Comparison of ENCODE assay signal across 9 cellular contexts in the genomic region with DNA sequence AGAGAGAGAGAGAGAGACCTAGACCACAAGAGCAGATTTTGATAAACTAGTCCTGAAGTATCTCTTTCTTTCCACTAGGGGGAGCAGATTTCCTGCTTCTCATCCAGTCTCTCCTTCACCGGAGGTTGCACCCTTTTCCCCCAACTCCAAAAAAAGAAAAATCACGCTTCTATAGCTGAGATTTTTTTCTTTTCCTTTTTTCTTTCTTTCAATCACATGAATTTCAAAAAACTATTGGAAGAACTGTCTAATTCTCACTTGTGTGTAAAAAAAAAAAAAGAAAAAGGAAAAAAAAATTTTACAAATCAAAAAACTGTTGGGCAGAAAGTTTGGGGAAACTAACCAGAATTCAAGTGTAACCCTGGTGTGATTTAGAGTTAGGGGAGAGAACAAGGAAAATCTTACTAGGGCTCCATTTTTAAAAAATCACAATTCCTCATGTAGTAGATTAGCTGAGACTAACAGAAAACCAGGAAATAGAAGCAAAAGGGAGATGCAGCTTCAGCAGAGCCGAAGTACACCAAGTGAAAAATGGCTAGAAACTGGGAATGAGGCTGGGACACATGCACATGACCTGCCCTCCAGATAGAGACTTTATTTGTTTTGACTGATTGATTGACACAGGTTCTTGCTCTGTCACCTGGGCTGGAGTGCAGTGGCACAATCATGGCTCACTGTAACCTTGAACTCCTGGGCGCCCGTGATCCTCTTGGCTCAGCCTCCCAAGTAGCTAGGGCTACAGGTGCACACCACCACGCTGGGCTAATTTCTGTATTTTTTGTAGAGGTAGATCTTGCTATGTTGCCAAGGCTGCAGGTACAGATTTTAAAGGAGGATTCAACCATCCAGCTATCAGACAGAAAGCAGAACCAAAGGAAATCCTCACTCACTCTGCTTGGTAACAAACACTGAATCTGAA. TPM values are rescaled to one million over a fixed set of nuclear protein-coding genes. Genes with fewer than 3 reads are reported as not detected.
A peak's percentile ranks its signal among the peaks of the same experiment; 100 is the strongest.
DNase-seq lines count a peak whose midpoint lies in the region; ATAC-seq, FAIRE-seq and TF ChIP-seq lines count a peak whose summit lies in the region.
"Had no signal": no experiment of that assay in that cellular context is flagged by ENCODE, and none has a peak within 500 bp of the region (broad histone marks: within the 10 kb centered on the region; RNA-seq: fewer than 3 reads in every experiment).

No MANE protein-coding gene starts in this region.

- CTCF ChIA-PET in AG04450 (lab: Charles Lee): interaction anchor here (0.6 to 6.8 kb wide), 45 partner anchors 9 to 1173 kb away, joined by 3 to 140 read pairs (median 6); partner anchors contain the start of genes BCO2, IL18, PTS and SDHD

- no peak for FAIRE-seq in pancreas (lab: Jason Lieb, UNC)
- FAIRE-seq: endometrium had no signal

- H3K4me3 ChIP-seq in AG04450 (ENCODE audit: low read depth, low read length) (no peak overlapping the region), foreskin fibroblast (ENCODE audit: low read depth in 1 of 2, low read length in 2 of 2) (no peak overlapping the region), pancreas (no peak overlapping the region)

- POLR2A ChIA-PET in AG04450 (lab: Yijun Ruan, JAX): no interaction called here

- DNase-seq in AG04450 (ENCODE audit: low read depth, low spot score) (no peak), GM13977 (ENCODE audit: low spot score) (peak; percentile 46), NCI-H1694 (lab: John Stamatoyannopoulos, UW) (peak; percentile 1), T-helper 17 cell (no peak), foreskin fibroblast (peak; percentile 46 to 73), pancreas (no peak)

- peak; percentile 74 for ATAC-seq in T-helper 17 cell
- peak; percentile 77 to 92 (median 89) for ATAC-seq in pancreas
- no peak for ATAC-seq in HG02938 (IDR thresholded peaks at IDR 0.05; ENCODE audit: unreplicated experiment)
- ATAC-seq in HG03342 (IDR thresholded peaks at IDR 0.05; ENCODE audit: unreplicated experiment): no peak

- H3K27me3 Mint-ChIP-seq in T-helper 17 cell: no peaks in the 10 kb centered on the region

- H3K27ac ChIP-seq in AG04450 (ENCODE audit: low read depth, low read length): no peak overlapping the region
- no peak overlapping the region for H3K27ac ChIP-seq in pancreas

- H3K27me3 ChIP-seq in AG04450 (ENCODE audit: control insufficient read depth, insufficient read depth, low read length) (no peaks in the 10 kb centered on the region), pancreas (no peaks in the 10 kb centered on the region)

- peaks cover 3% of the 10 kb centered on the region for H3K4me1 Mint-ChIP-seq in T-helper 17 cell

- no peaks in the 10 kb centered on the region for H3K4me1 ChIP-seq in pancreas

- intact Hi-C loops in pancreas (cut with DNase I): no loop called here

- H3K36me3 Mint-ChIP-seq in T-helper 17 cell (ENCODE audit: low read depth): peaks cover 5% of the 10 kb centered on the region

- H3K4me3 Mint-ChIP-seq in T-helper 17 cell: no peak overlapping the region

- peak overlapping the region; percentile 74 for H3K27ac Mint-ChIP-seq in T-helper 17 cell

- 45 to 48% methylated on average over 6 of the region's 6 CpGs for WGBS in pancreas, 2 donors

- H3K36me3 ChIP-seq in pancreas: no peaks in the 10 kb centered on the region

- H3K9me3 ChIP-seq in AG04450 (ENCODE audit: control insufficient read depth, insufficient read depth, low read length): no peaks in the 10 kb centered on the region
- H3K9me3 ChIP-seq in T-helper 17 cell (ENCODE audit: control insufficient read depth, low read length, poor library complexity, severe bottlenecking): no peaks in the 10 kb centered on the region
- no peaks in the 10 kb centered on the region for H3K9me3 ChIP-seq in pancreas

- TF ChIP-seq CTCF in AG04450 (IDR thresholded peaks at IDR 0.05; ENCODE audit: low read depth, low read length) (peak; percentile 77), GM13977 (IDR thresholded peaks at IDR 0.05; ENCODE audit: extremely low read depth, insufficient read depth, missing control alignments) (peak; percentile 71), foreskin fibroblast (IDR thresholded peaks at IDR 0.05; ENCODE audit: low read depth, low read length) (peak; percentile 62), pancreas (IDR thresholded peaks at IDR 0.05) (peak; percentile 8 to 57 (median 54))

- in situ Hi-C loops in GM13977 (cut with MboI; ENCODE audit: low pct_unique_long_range_greater_than_20kb, low sequenced_read_pairs, unreplicated experiment): no loop called here

RNA-seq across cellular contexts. Expression of gene SDHD, which starts 27.1 kb away (rescaled TPM):
- polyA plus RNA-seq in AG04450 (2011; rRNA removed) (122 and 154 TPM in 2 replicates), pancreas (10 to 100 TPM; 28.5 to 53.1 TPM)
- 151 and 188 TPM in 2 replicates for polyA minus RNA-seq in AG04450 (2011; rRNA and poly(A)+ RNA removed)
- total RNA-seq in T-helper 17 cell (10 to 100 TPM; 37.7 to 40.8 TPM), pancreas (10 to 100 TPM; 30.4 to 49.9 (median 39.7) TPM)

RNA-seq across cellular contexts. Expression of gene TIMM8B, which starts 27.2 kb away (rescaled TPM):
- polyA plus RNA-seq in AG04450 (2011; rRNA removed) (106 and 143 TPM in 2 replicates), pancreas (10 to 100 TPM; 38.5 to 49.4 TPM)
- 16.0 and 17.7 TPM in 2 replicates for polyA minus RNA-seq in AG04450 (2011; rRNA and poly(A)+ RNA removed)
- total RNA-seq in T-helper 17 cell (10 to 100 TPM; 12.0 to 16.0 TPM), pancreas (10 to 100 TPM; 12.7 to 22.4 (median 17.7) TPM)

RNA-seq across cellular contexts. Expression of gene NKAPD1, which starts 39.7 kb away (rescaled TPM):
- polyA plus RNA-seq in AG04450 (2011; rRNA removed) (18.2 and 23.2 TPM in 2 replicates), pancreas (1 to 10 TPM; 7.0 to 8.5 TPM)
- polyA minus RNA-seq in AG04450 (2011; rRNA and poly(A)+ RNA removed): 13.5 and 16.3 TPM in 2 replicates
- total RNA-seq in T-helper 17 cell (10 to 100 TPM in 1 of 2 donors, 1 to 10 TPM in 1; 9.8 to 12.8 TPM), pancreas (10 to 100 TPM in 2 of 6 donors, 1 to 10 TPM in 4; 7.5 to 13.4 (median 9.1) TPM)

RNA-seq across cellular contexts. Expression of gene PIH1D2, which starts 40.0 kb away (rescaled TPM):
- polyA plus RNA-seq in AG04450 (2011; rRNA removed) (1.5 TPM in 2 replicates), pancreas (1 to 10 TPM; 1.2 to 1.5 TPM)
- 0.65 and 0.74 TPM in 2 replicates for polyA minus RNA-seq in AG04450 (2011; rRNA and poly(A)+ RNA removed)
- total RNA-seq in T-helper 17 cell (under 1 TPM in 1 of 2 donors, not detected in 1; 0.23 TPM), pancreas (1 to 10 TPM in 4 of 6 donors, under 1 TPM in 2; 0.69 to 1.5 (median 1.1) TPM)

RNA-seq across cellular contexts. Expression of gene IL18, which starts 50.1 kb away (rescaled TPM):
- polyA plus RNA-seq in AG04450 (2011; rRNA removed): 0.12 and 0.46 TPM in 2 replicates
- polyA minus RNA-seq in AG04450 (2011; rRNA and poly(A)+ RNA removed): 0.26 TPM in 1 of 2 replicates, not detected in the other
- total RNA-seq in T-helper 17 cell: under 1 TPM; 0.57 to 0.94 TPM
- 10 to 100 TPM in 1 of 6 donors, 1 to 10 TPM in 4, under 1 TPM in 1; 0.83 to 12.1 (median 4.5) TPM for total RNA-seq in pancreas
- 1 to 10 TPM; 9.1 to 9.8 TPM for polyA plus RNA-seq in pancreas

Comparison
In these comparisons a context has a peak if more than half of its experiments do, and no peak if none do; other contexts are left out.
1. DNase-seq: peak in GM13977 (single experiment), NCI-H1694 (single experiment) and foreskin fibroblast (2 of 2); none in AG04450 (single experiment), T-helper 17 cell (0 of 3) and pancreas (0 of 6).
2. ATAC-seq: peak in T-helper 17 cell (single experiment) and pancreas (4 of 4); none in HG02938 (single experiment) and HG03342 (single experiment).
3. Peak in every context shown above with its lines, with median percentiles within 50 percentile points of each other: CTCF ChIP-seq.